ENCODE assay signal across 21 cellular contexts in the genomic region with DNA sequence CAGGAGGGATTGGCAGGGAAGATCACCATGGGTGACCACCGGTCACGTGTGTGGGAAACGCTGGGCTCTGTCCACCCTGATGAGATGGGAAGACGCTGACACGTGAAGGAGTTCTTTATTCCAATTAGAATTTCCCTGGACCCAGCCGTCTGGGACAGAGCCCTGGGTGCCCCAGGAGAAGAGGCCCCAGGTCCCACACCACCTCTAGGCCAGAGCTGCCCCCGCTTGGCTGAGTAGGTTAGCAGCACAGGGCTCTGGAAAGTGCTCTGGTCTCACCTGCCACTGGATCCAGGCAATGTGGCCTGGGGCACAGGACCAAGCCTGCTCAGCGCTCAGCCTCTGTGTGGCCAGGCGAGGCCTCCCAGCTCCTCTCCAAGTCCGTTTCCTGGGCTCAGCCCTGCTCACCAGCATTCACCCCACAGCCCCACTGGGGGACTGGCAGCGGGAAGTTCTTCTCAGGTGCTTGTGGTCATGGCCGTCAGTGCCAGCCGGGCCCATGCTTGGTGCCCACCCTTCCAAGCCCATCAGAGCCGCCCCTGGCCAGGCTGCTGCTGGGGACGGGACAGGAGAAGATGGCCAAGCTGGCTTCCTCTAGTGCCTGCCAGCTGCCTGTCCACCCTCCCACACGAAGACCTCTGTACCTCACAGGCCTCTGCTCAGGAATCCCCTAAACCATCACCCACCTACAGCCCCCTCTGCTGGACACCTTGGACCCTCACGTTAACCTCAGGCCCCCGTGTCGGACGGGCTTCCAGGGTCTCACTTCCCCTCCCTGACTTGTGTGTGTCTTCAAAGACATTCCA.
DNase-seq lines count a peak whose midpoint lies in the region; ATAC-seq and TF ChIP-seq lines count a peak whose summit lies in the region.
"Had no signal": no experiment of that assay in that cellular context is flagged by ENCODE, and none has a peak within 500 bp of the region (broad histone marks: within the 10 kb centered on the region; RNA-seq: fewer than 3 reads in every experiment).

No MANE protein-coding gene starts in this region.

- H3K27ac Mint-ChIP-seq in endothelial cell (ENCODE audit: unreplicated experiment) (no peak overlapping the region), osteocyte (ENCODE audit: unreplicated experiment) (no peak overlapping the region)
- no peak overlapping the region for H3K27ac Mint-ChIP-seq in naive thymus-derived CD4-positive, alpha-beta T cell
- no peak overlapping the region for H3K27ac Mint-ChIP-seq in activated CD4-positive, alpha-beta memory T cell treated with anti-CD3 and anti-CD28 coated beads, Interleukin-2, amount 10 ng/mL, durations not matched to agents 7 days and 5 days
- H3K27ac Mint-ChIP-seq: activated CD4-positive, alpha-beta memory T cell treated with anti-CD3 and anti-CD28 coated beads for 36 hours; activated T-helper 2 cell treated with anti-CD3 and anti-CD28 coated beads, Interferon-gamma antibody, Interleukin-2, Interleukin-4, amounts not matched to agents 10 μg/mL and 5 μg/mL and 100 μg/mL, durations not matched to agents 14 hours and 24 hours and 36 hours; naive B cell; T-helper 2 cell treated with Interferon-gamma antibody and Interleukin-4, amounts not matched to agents 5 μg/mL and 100 μg/mL, for 36 hours had no signal

- H3K27ac ChIP-seq in naive thymus-derived CD4-positive, alpha-beta T cell (ENCODE audit: low read depth, low read length): no peak overlapping the region
- H3K27ac ChIP-seq: HL-60, upper lobe of left lung had no signal

- CTCF ChIA-PET in naive thymus-derived CD4-positive, alpha-beta T cell (lab: Charles Lee): no interaction called here
- CTCF ChIA-PET in activated CD4-positive, alpha-beta memory T cell treated with anti-CD3 and anti-CD28 coated beads, Interleukin-2, amount 10 ng/mL, durations not matched to agents 7 days and 5 days (lab: Charles Lee): no interaction called here

- H2AFZ ChIP-seq in Loucy (ENCODE audit: low read length): no peak overlapping the region

- no peaks in the 10 kb centered on the region for H3K27me3 ChIP-seq in Loucy (ENCODE audit: insufficient read depth, low read length, poor library complexity, severe bottlenecking)
- no peaks in the 10 kb centered on the region for H3K27me3 ChIP-seq in naive thymus-derived CD4-positive, alpha-beta T cell (ENCODE audit: control insufficient read depth in 2 of 2, insufficient read depth in 2 of 2, low read length in 2 of 2)
- H3K27me3 ChIP-seq: upper lobe of left lung had no signal

- H3K4me3 ChIP-seq in Loucy (ENCODE audit: low read length, poor library complexity, severe bottlenecking): no peak overlapping the region
- no peak overlapping the region for H3K4me3 ChIP-seq in naive thymus-derived CD4-positive, alpha-beta T cell (ENCODE audit: low read length)
- H3K4me3 ChIP-seq: upper lobe of left lung had no signal

- no peak overlapping the region for H3K4me2 ChIP-seq in Loucy (ENCODE audit: low read depth, low read length, poor library complexity, severe bottlenecking)

- POLR2A ChIA-PET in naive thymus-derived CD4-positive, alpha-beta T cell (lab: Charles Lee): no interaction called here
- POLR2A ChIA-PET in activated CD4-positive, alpha-beta memory T cell treated with anti-CD3 and anti-CD28 coated beads, Interleukin-2, amount 10 ng/mL, durations not matched to agents 7 days and 5 days (lab: Charles Lee): interaction anchor here (1.0 kb wide), 1 partner anchor 359 kb away, joined by 3 read pairs; no protein-coding TSS in a partner anchor

- H3K27me3 Mint-ChIP-seq in endothelial cell (ENCODE audit: unreplicated experiment) (no peaks in the 10 kb centered on the region), osteocyte (ENCODE audit: unreplicated experiment) (peaks cover 4% of the 10 kb centered on the region)
- peaks cover 0 to 4% (median 0%) of the 10 kb centered on the region in 5 donors for H3K27me3 Mint-ChIP-seq in naive thymus-derived CD4-positive, alpha-beta T cell
- H3K27me3 Mint-ChIP-seq in activated CD4-positive, alpha-beta memory T cell treated with anti-CD3 and anti-CD28 coated beads, Interleukin-2, amount 10 ng/mL, durations not matched to agents 7 days and 5 days: no peaks in the 10 kb centered on the region

- no peaks in the 10 kb centered on the region for H3K36me3 ChIP-seq in Loucy (ENCODE audit: insufficient read depth, low read length)
- no peaks in the 10 kb centered on the region for H3K36me3 ChIP-seq in naive thymus-derived CD4-positive, alpha-beta T cell (ENCODE audit: control insufficient read depth in 2 of 3, insufficient read depth in 3 of 3, low read length in 3 of 3)
- H3K36me3 ChIP-seq: upper lobe of left lung had no signal

- H3F3A ChIP-seq in Loucy (ENCODE audit: low read depth): no peaks in the 10 kb centered on the region

- no peak for ATAC-seq in naive thymus-derived CD4-positive, alpha-beta T cell
- ATAC-seq: esophagus mucosa, left lobe of liver, right cardiac atrium had no signal

- no peak overlapping the region for H3K4me3 Mint-ChIP-seq in endothelial cell (ENCODE audit: unreplicated experiment)
- no peak overlapping the region for H3K4me3 Mint-ChIP-seq in osteocyte (ENCODE audit: unreplicated experiment)
- no peak overlapping the region for H3K4me3 Mint-ChIP-seq in naive thymus-derived CD4-positive, alpha-beta T cell
- no peak overlapping the region for H3K4me3 Mint-ChIP-seq in activated CD4-positive, alpha-beta memory T cell treated with anti-CD3 and anti-CD28 coated beads, Interleukin-2, amount 10 ng/mL, durations not matched to agents 7 days and 5 days
- H3K4me3 Mint-ChIP-seq: activated CD4-positive, alpha-beta memory T cell treated with anti-CD3 and anti-CD28 coated beads for 36 hours; naive B cell; T-helper 2 cell treated with Interferon-gamma antibody and Interleukin-4, amounts not matched to agents 5 μg/mL and 100 μg/mL, for 36 hours had no signal

- no peak overlapping the region for H3K9ac ChIP-seq in Loucy (ENCODE audit: low read depth, low read length, poor library complexity, severe bottlenecking)

- DNase-seq in NCI-H82 (lab: John Stamatoyannopoulos, UW) (peak; percentile 31), NCI-H82 treated with DMSO at 0.1 percent for 48 hours (lab: John Stamatoyannopoulos, UW; ENCODE audit: unreplicated experiment) (no peak), endothelial cell (ENCODE audit: low spot score) (peak; percentile 26), osteocyte (ENCODE audit: extremely low spot score, unreplicated experiment) (no peak), NCI-H1048 (lab: John Stamatoyannopoulos, UW) (no peak)
- DNase-seq in naive thymus-derived CD4-positive, alpha-beta T cell: no peak
- no peak for DNase-seq in activated CD4-positive, alpha-beta memory T cell treated with anti-CD3 and anti-CD28 coated beads, Interleukin-2, amount 10 ng/mL, durations not matched to agents 7 days and 5 days
- DNase-seq: activated CD4-positive, alpha-beta memory T cell treated with anti-CD3 and anti-CD28 coated beads for 36 hours; naive B cell; NCI-H1930; NCI-H510A treated with DMSO at 0.1 percent for 48 hours; right cardiac atrium; RPMI8226; stimulated activated CD4-positive, alpha-beta T cell treated with anti-CD3 and anti-CD28 coated beads, Interleukin-4, amount 100 ng/mL, for 4 hours had no signal

- H3K4me1 Mint-ChIP-seq in endothelial cell (ENCODE audit: unreplicated experiment) (no peaks in the 10 kb centered on the region), osteocyte (ENCODE audit: unreplicated experiment) (no peaks in the 10 kb centered on the region)
- peaks cover 0 to 1% (median 0%) of the 10 kb centered on the region in 7 donors for H3K4me1 Mint-ChIP-seq in naive thymus-derived CD4-positive, alpha-beta T cell
- H3K4me1 Mint-ChIP-seq in activated CD4-positive, alpha-beta memory T cell treated with anti-CD3 and anti-CD28 coated beads, Interleukin-2, amount 10 ng/mL, durations not matched to agents 7 days and 5 days: no peaks in the 10 kb centered on the region
- H3K4me1 Mint-ChIP-seq: naive B cell had no signal

- H3K9me3 Mint-ChIP-seq in endothelial cell (ENCODE audit: unreplicated experiment): no peaks in the 10 kb centered on the region
- H3K9me3 Mint-ChIP-seq in osteocyte (ENCODE audit: unreplicated experiment): no peaks in the 10 kb centered on the region
- H3K9me3 Mint-ChIP-seq in naive thymus-derived CD4-positive, alpha-beta T cell: no peaks in the 10 kb centered on the region
- no peaks in the 10 kb centered on the region for H3K9me3 Mint-ChIP-seq in activated CD4-positive, alpha-beta memory T cell treated with anti-CD3 and anti-CD28 coated beads, Interleukin-2, amount 10 ng/mL, durations not matched to agents 7 days and 5 days
- H3K9me3 Mint-ChIP-seq: activated CD4-positive, alpha-beta memory T cell treated with anti-CD3 and anti-CD28 coated beads for 36 hours; activated T-helper 2 cell treated with anti-CD3 and anti-CD28 coated beads, Interferon-gamma antibody, Interleukin-2, Interleukin-4, amounts not matched to agents 10 μg/mL and 5 μg/mL and 100 μg/mL, durations not matched to agents 14 hours and 24 hours and 36 hours; naive B cell; T-helper 2 cell treated with Interferon-gamma antibody and Interleukin-4, amounts not matched to agents 5 μg/mL and 100 μg/mL, for 36 hours had no signal

- no peaks in the 10 kb centered on the region for H4K20me1 ChIP-seq in Loucy (ENCODE audit: insufficient read depth, low read length, poor library complexity, severe bottlenecking)

- H3K9me2 ChIP-seq in Loucy (replicated peaks; ENCODE audit: low read depth, low read length): no peaks in the 10 kb centered on the region

- intact Hi-C loops in naive thymus-derived CD4-positive, alpha-beta T cell (cut with micrococcal nuclease): no loop called here

- TF ChIP-seq CTCF in Loucy (conservative IDR thresholded peaks at IDR 0.05; ENCODE audit: low read length): peak; percentile 46
- TF ChIP-seq CTCF in endothelial cell (IDR thresholded peaks at IDR 0.05; ENCODE audit: unreplicated experiment): peak; percentile 33
- TF ChIP-seq CTCF in osteocyte (IDR thresholded peaks at IDR 0.05): peak; percentile 21

- H3K36me3 Mint-ChIP-seq in endothelial cell (ENCODE audit: low read depth, unreplicated experiment): no peaks in the 10 kb centered on the region
- no peaks in the 10 kb centered on the region for H3K36me3 Mint-ChIP-seq in osteocyte (ENCODE audit: unreplicated experiment)
- no peaks in the 10 kb centered on the region for H3K36me3 Mint-ChIP-seq in naive thymus-derived CD4-positive, alpha-beta T cell
- H3K36me3 Mint-ChIP-seq in activated CD4-positive, alpha-beta memory T cell treated with anti-CD3 and anti-CD28 coated beads, Interleukin-2, amount 10 ng/mL, durations not matched to agents 7 days and 5 days (ENCODE audit: low read depth): no peaks in the 10 kb centered on the region
- H3K36me3 Mint-ChIP-seq: activated CD4-positive, alpha-beta memory T cell treated with anti-CD3 and anti-CD28 coated beads for 36 hours; naive B cell had no signal

- no peaks in the 10 kb centered on the region for H3K4me1 ChIP-seq in Loucy (ENCODE audit: insufficient read depth, low read length, poor library complexity, severe bottlenecking)
- H3K4me1 ChIP-seq in naive thymus-derived CD4-positive, alpha-beta T cell (ENCODE audit: control insufficient read depth in 2 of 2, insufficient read depth in 2 of 2, low read length in 2 of 2): no peaks in the 10 kb centered on the region
- H3K4me1 ChIP-seq: upper lobe of left lung had no signal

- H3K79me2 ChIP-seq in Loucy (ENCODE audit: insufficient read depth, low read length): no peaks in the 10 kb centered on the region

- H3K9me3 ChIP-seq in Loucy (ENCODE audit: insufficient read depth, low read depth, low read length): no peaks in the 10 kb centered on the region
- H3K9me3 ChIP-seq in naive thymus-derived CD4-positive, alpha-beta T cell (ENCODE audit: control insufficient read depth in 2 of 3, low read length in 3 of 3): no peaks in the 10 kb centered on the region
- H3K9me3 ChIP-seq: upper lobe of left lung had no signal

Comparison
In these comparisons a context has a peak if more than half of its experiments do, and no peak if none do; other contexts are left out.
1. DNase-seq: peak in NCI-H82 (single experiment) and endothelial cell (single experiment); none in NCI-H82 treated with DMSO at 0.1 percent for 48 hours (single experiment), osteocyte (single experiment), naive thymus-derived CD4-positive, alpha-beta T cell (0 of 9), activated CD4-positive, alpha-beta memory T cell treated with anti-CD3 and anti-CD28 coated beads, Interleukin-2, amount 10 ng/mL, durations not matched to agents 7 days and 5 days (single experiment) and NCI-H1048 (single experiment).
2. Peak in every context shown above with its lines, with median percentiles within 50 percentile points of each other: CTCF ChIP-seq.